ENCODE assay signal across 8 cellular contexts in the genomic region with DNA sequence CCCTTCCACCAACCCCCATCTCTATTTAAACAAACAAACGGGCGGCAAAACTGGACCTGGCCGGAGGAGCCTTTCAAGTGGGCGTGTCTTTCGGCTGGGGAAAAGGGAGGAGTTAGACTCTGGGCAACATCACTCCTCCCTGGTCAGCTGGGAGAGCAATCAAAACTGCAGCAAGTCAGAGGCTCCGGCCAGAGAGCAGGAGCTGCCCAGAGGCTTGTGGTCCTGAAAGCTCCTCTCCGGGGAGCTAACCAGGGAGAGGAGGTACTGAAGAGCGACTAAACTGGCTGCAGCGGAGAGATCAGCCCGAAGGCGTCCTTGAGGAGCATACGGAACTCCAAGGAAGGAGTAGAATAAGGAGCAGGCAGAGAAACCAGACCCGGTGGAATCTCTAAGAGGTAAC. TPM values are rescaled to one million over a fixed set of nuclear protein-coding genes. Genes with fewer than 3 reads are reported as not detected.
DNase-seq lines count a peak whose midpoint lies in the region; ATAC-seq lines count a peak whose summit lies in the region.

A gene with protein sequence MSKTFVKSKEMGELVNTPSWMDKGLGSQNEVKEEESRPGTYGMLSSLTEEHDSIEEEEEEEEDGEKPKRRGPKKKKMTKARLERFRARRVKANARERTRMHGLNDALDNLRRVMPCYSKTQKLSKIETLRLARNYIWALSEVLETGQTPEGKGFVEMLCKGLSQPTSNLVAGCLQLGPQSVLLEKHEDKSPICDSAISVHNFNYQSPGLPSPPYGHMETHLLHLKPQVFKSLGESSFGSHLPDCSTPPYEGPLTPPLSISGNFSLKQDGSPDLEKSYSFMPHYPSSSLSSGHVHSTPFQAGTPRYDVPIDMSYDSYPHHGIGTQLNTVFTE (plus strand): TSS at position 191 of the 400 bp plus-strand sequence. CDS start 6,466 bp downstream, outside the sequence.

- POLR2A ChIA-PET in activated CD4-positive, alpha-beta T cell treated with anti-CD3 and anti-CD28 coated beads, Interleukin-2, amount 10 ng/mL, durations not matched to agents 7 days and 5 days (lab: Charles Lee), result no interaction called here

- H3K4me1 Mint-ChIP-seq in activated CD4-positive, alpha-beta T cell treated with anti-CD3 and anti-CD28 coated beads, Interleukin-2, amount 10 ng/mL, durations not matched to agents 7 days and 5 days, result peaks cover 5% of the 10 kb centered on the region

- H3K36me3 Mint-ChIP-seq in activated CD4-positive, alpha-beta T cell treated with anti-CD3 and anti-CD28 coated beads, Interleukin-2, amount 10 ng/mL, durations not matched to agents 7 days and 5 days (ENCODE audit: low read depth), result peaks cover 2% of the 10 kb centered on the region

- CTCF ChIA-PET in activated CD4-positive, alpha-beta T cell treated with anti-CD3 and anti-CD28 coated beads, Interleukin-2, amount 10 ng/mL, durations not matched to agents 7 days and 5 days (lab: Charles Lee), result interaction anchor here (1.0 to 1.3 kb wide), 2 partner anchors 26 to 335 kb away, joined by 3 to 4 read pairs; no protein-coding TSS in a partner anchor

- DNase-seq in GM04503 (ENCODE audit: low read depth) (peak; percentile 8), KBM-7 (peak; percentile 71), left cardiac atrium (peak; percentile 52), putamen (ENCODE audit: low spot score) (peak; percentile 11), cerebellum (ENCODE audit: low spot score) (no peak)
- peak; percentile 11 for DNase-seq in activated CD4-positive, alpha-beta T cell treated with anti-CD3 and anti-CD28 coated beads, Interleukin-2, amount 10 ng/mL, durations not matched to agents 7 days and 5 days
- no peak for DNase-seq in activated CD8-positive, alpha-beta memory T cell treated with anti-CD3 and anti-CD28 coated beads, Interleukin-2, amount 50 U/mL, for 4 hours

- no peak within 1 kb of the TSS for H3K4me3 Mint-ChIP-seq in activated CD4-positive, alpha-beta T cell treated with anti-CD3 and anti-CD28 coated beads, Interleukin-2, amount 10 ng/mL, durations not matched to agents 7 days and 5 days

- peaks cover 51% of the 10 kb centered on the region for H3K27me3 Mint-ChIP-seq in activated CD4-positive, alpha-beta T cell treated with anti-CD3 and anti-CD28 coated beads, Interleukin-2, amount 10 ng/mL, durations not matched to agents 7 days and 5 days

- H3K27ac Mint-ChIP-seq in activated CD4-positive, alpha-beta T cell treated with anti-CD3 and anti-CD28 coated beads, Interleukin-2, amount 10 ng/mL, durations not matched to agents 7 days and 5 days, result peak within 1 kb of the TSS; percentile 41

- ATAC-seq in left cardiac atrium, result peak; percentile 84 to 91
- ATAC-seq in HG02571 (IDR thresholded peaks at IDR 0.05; ENCODE audit: unreplicated experiment), result no peak

- intact Hi-C loops in left cardiac atrium (cut with DNase I), result no loop called here

- in situ Hi-C loops in KBM-7 (cut with MboI; ENCODE audit: low pct_unique_long_range_greater_than_20kb, low sequenced_read_pairs), result no loop called here

- no peaks in the 10 kb centered on the region for H3K9me3 Mint-ChIP-seq in activated CD4-positive, alpha-beta T cell treated with anti-CD3 and anti-CD28 coated beads, Interleukin-2, amount 10 ng/mL, durations not matched to agents 7 days and 5 days

RNA-seq across cellular contexts. Expression of the gene that starts here (rescaled TPM):
- total RNA-seq in activated CD4-positive, alpha-beta T cell treated with anti-CD3 and anti-CD28 coated beads, Interleukin-2, amount 10 ng/mL, durations not matched to agents 7 days and 5 days, result not detected
- total RNA-seq in left cardiac atrium, result not detected
- total RNA-seq in cerebellum, result 9.9 TPM

Comparison
In these comparisons a context has a peak if more than half of its experiments do, and no peak if none do; other contexts are left out.
1. RNA of the gene that starts here (total RNA-seq): 9.9 TPM in cerebellum (single experiment); not detected in activated CD4-positive, alpha-beta T cell treated with anti-CD3 and anti-CD28 coated beads, Interleukin-2, amount 10 ng/mL, durations not matched to agents 7 days and 5 days and not detected in left cardiac atrium; every median in the first group is over 10 times any median in the second.
2. Peak in DNase-seq in activated CD4-positive, alpha-beta T cell treated with anti-CD3 and anti-CD28 coated beads, Interleukin-2, amount 10 ng/mL, durations not matched to agents 7 days and 5 days; RNA of the gene not detected or under 1 TPM.
3. Peak in DNase-seq and ATAC-seq in left cardiac atrium; RNA of the gene not detected or under 1 TPM.
4. DNase-seq: peak in GM04503 (single experiment), KBM-7 (single experiment) and putamen (single experiment); none in cerebellum (single experiment) and activated CD8-positive, alpha-beta memory T cell treated with anti-CD3 and anti-CD28 coated beads, Interleukin-2, amount 50 U/mL, for 4 hours (single experiment).